In genomic region chr4:153084939-153085630, GRCh38 we compare ENCODE assay signal across 8 cellular contexts.
DNase-seq lines count a peak whose midpoint lies in the region; ATAC-seq and TF ChIP-seq lines count a peak whose summit lies in the region.

No MANE protein-coding gene starts in this region.

- H3K36me3 ChIP-seq in OCI-LY3 (replicated peaks; ENCODE audit: low read depth, low read length) = no peaks in the 10 kb centered on the region

- no peaks in the 10 kb centered on the region for H3K27me3 Mint-ChIP-seq in naive thymus-derived CD8-positive, alpha-beta T cell
- H3K27me3 Mint-ChIP-seq in stimulated activated memory B cell treated with anti-CD40 and anti-IgM and Interleukin-4, amounts not matched to agents 10 μg/mL and 1 μg/mL and 100 μg/mL, for 72 hours = no peaks in the 10 kb centered on the region

- POLR2A ChIA-PET in naive thymus-derived CD8-positive, alpha-beta T cell (lab: Charles Lee) = interaction anchor here (1.6 to 2.0 kb wide), 2 partner anchors 42 to 43 kb away, joined by 8 to 17 read pairs; no protein-coding TSS in a partner anchor

- TF ChIP-seq CTCF in AG10803 (conservative IDR thresholded peaks at IDR 0.05; ENCODE audit: low read length) = peak; percentile 94
- peak; percentile 99 for TF ChIP-seq CTCF in OCI-LY3 (IDR thresholded peaks at IDR 0.05; ENCODE audit: low read depth, low read length)

- no peak overlapping the region for H2AFZ ChIP-seq in OCI-LY3 (ENCODE audit: low read depth, low read length)

- H3K4me1 ChIP-seq in OCI-LY3 (ENCODE audit: low read length) = peaks cover 47% of the 10 kb centered on the region

- H3K27ac Mint-ChIP-seq in naive thymus-derived CD8-positive, alpha-beta T cell = peak overlapping the region; percentile 4 to 89 (median 75)
- H3K27ac Mint-ChIP-seq in stimulated activated memory B cell treated with anti-CD40 and anti-IgM and Interleukin-4, amounts not matched to agents 10 μg/mL and 1 μg/mL and 100 μg/mL, for 72 hours = no peak overlapping the region

- H3K4me3 ChIP-seq in AG10803 (ENCODE audit: low read length) (no peak overlapping the region), OCI-LY3 (ENCODE audit: low read length) (peak overlapping the region; percentile 8; the same call in 1 of the 2 replicates)

- no peaks in the 10 kb centered on the region for H3K79me2 ChIP-seq in OCI-LY3 (ENCODE audit: low read length)

- peak; percentile 51 for DNase-seq in AG10803 (ENCODE audit: low read depth)
- peak; percentile 92 for DNase-seq in activated T-cell treated with anti-CD3 and anti-CD28 coated beads, Interleukin-2, amount 50 U/mL, for 1 hour
- peak; percentile 62 to 87 (median 79) for DNase-seq in naive thymus-derived CD8-positive, alpha-beta T cell

- H3K4me3 Mint-ChIP-seq in naive thymus-derived CD8-positive, alpha-beta T cell = peak overlapping the region in 4 of 10 donors; percentile 20 to 46 (median 40)
- H3K4me3 Mint-ChIP-seq in stimulated activated memory B cell treated with anti-CD40 and anti-IgM and Interleukin-4, amounts not matched to agents 10 μg/mL and 1 μg/mL and 100 μg/mL, for 72 hours = no peak overlapping the region

- 0 out of 2 replicates have a peak, but pooled peaks cover under 1% of the 10 kb centered on the region for H4K20me1 ChIP-seq in OCI-LY3 (ENCODE audit: insufficient read depth, low read length)

- H3K27me3 ChIP-seq in OCI-LY3 (ENCODE audit: low read depth, low read length) = peaks cover 75% of the 10 kb centered on the region

- no peaks in the 10 kb centered on the region for H3K9me3 ChIP-seq in OCI-LY3 (ENCODE audit: insufficient read depth, low read length)

- peak overlapping the region; percentile 35 for H3K4me2 ChIP-seq in OCI-LY3 (ENCODE audit: low read length)

- H3K9me3 Mint-ChIP-seq in naive thymus-derived CD8-positive, alpha-beta T cell = no peaks in the 10 kb centered on the region
- H3K9me3 Mint-ChIP-seq in stimulated activated memory B cell treated with anti-CD40 and anti-IgM and Interleukin-4, amounts not matched to agents 10 μg/mL and 1 μg/mL and 100 μg/mL, for 72 hours = no peaks in the 10 kb centered on the region

- H3K36me3 Mint-ChIP-seq in naive thymus-derived CD8-positive, alpha-beta T cell = no peaks in the 10 kb centered on the region
- no peaks in the 10 kb centered on the region for H3K36me3 Mint-ChIP-seq in stimulated activated memory B cell treated with anti-CD40 and anti-IgM and Interleukin-4, amounts not matched to agents 10 μg/mL and 1 μg/mL and 100 μg/mL, for 72 hours

- ATAC-seq in GM18858 (IDR thresholded peaks at IDR 0.05; ENCODE audit: unreplicated experiment) (peak; percentile 46), HG03354 (IDR thresholded peaks at IDR 0.05; ENCODE audit: poor library complexity, severe bottlenecking, unreplicated experiment) (peak; percentile 68), esophagus mucosa (peak; percentile 67)
- peak; percentile 78 to 84 for ATAC-seq in naive thymus-derived CD8-positive, alpha-beta T cell
- ATAC-seq in stimulated activated memory B cell treated with anti-CD40 and anti-IgM and Interleukin-4, amounts not matched to agents 10 μg/mL and 1 μg/mL and 100 μg/mL, for 72 hours = peak; percentile 78

- peaks cover 23 to 55% (median 49%) of the 10 kb centered on the region in 4 donors for H3K4me1 Mint-ChIP-seq in naive thymus-derived CD8-positive, alpha-beta T cell
- H3K4me1 Mint-ChIP-seq in stimulated activated memory B cell treated with anti-CD40 and anti-IgM and Interleukin-4, amounts not matched to agents 10 μg/mL and 1 μg/mL and 100 μg/mL, for 72 hours = peaks cover 31% of the 10 kb centered on the region

- no peak overlapping the region for H3K9ac ChIP-seq in OCI-LY3 (ENCODE audit: low read length)

- H3K27ac ChIP-seq in OCI-LY3 (ENCODE audit: low read length) = no peak overlapping the region
